13 cellular contexts compared by ENCODE assay signal in the genomic region with DNA sequence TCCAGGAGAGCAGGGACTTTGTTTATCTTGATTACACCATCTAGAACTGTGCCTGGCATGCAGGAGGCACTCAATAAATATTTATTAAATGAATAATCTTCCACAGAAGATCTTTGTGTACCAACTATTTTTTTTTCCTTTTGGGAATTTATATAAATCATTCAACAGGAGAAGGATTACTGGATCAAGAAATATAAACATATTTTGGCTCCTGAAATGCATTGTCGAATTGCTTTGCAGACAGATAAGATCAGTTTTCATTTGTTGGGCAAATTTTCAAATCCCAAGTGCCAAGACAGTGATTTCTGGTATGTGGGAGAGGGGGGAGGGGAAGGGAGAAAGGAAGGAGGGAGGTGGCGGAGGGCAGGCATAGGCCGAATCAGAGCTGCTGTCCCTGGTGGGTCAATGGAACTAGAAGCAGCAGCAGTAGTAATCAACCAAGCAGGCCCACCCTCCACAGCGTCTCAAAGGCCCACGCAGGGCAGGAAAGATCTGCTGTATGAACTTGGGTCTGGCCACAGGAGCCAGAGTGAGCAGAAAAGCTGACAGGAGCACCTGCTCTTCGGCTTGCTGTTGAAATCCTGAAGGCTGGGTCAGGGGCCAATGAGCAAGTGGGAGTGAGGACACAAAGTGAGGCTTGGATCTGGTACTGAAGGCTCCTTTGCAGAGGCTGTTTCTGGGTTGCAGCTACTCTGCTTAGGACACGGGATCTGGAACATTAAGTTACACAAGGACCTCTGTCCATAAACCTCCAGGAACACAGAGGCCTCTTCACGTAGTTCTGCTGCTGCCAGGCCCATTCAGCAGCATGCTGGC. TPM values are rescaled to one million over a fixed set of nuclear protein-coding genes. Genes with fewer than 3 reads are reported as not detected.
A peak's percentile ranks its signal among the peaks of the same experiment; 100 is the strongest.
DNase-seq lines count a peak whose midpoint lies in the region; FAIRE-seq and TF ChIP-seq lines count a peak whose summit lies in the region.
"Had no signal": no experiment of that assay in that cellular context is flagged by ENCODE, and none has a peak within 500 bp of the region (broad histone marks: within the 10 kb centered on the region; RNA-seq: fewer than 3 reads in every experiment).

No MANE protein-coding gene starts in this region.

- POLR2A ChIA-PET in CD8-positive, alpha-beta memory T cell (lab: Charles Lee), result no interaction called here

- TF ChIP-seq CTCF in C4-2B (conservative IDR thresholded peaks at IDR 0.05), result no peak

- H3K4me1 Mint-ChIP-seq in CD8-positive, alpha-beta memory T cell, result peaks cover 0 to 3% (median 2%) of the 10 kb centered on the region in 3 donors

- H3K4me3 ChIP-seq in rectal smooth muscle tissue (ENCODE audit: low read length), result no peak overlapping the region
- H3K4me3 ChIP-seq in CD8-positive, alpha-beta memory T cell (ENCODE audit: low read length), result no peak overlapping the region

- H3K9me3 Mint-ChIP-seq in CD8-positive, alpha-beta memory T cell, result no peaks in the 10 kb centered on the region
- H3K9me3 Mint-ChIP-seq: activated CD4-positive, alpha-beta memory T cell treated with anti-CD3 and anti-CD28 coated beads, Interleukin-2, amount 10 ng/mL, durations not matched to agents 7 days and 5 days had no signal

- CTCF ChIA-PET in CD8-positive, alpha-beta memory T cell (lab: Charles Lee), result no interaction called here

- peak overlapping the region; percentile 87 for H3K27ac ChIP-seq in C4-2B
- peak overlapping the region; percentile 15 for H3K27ac ChIP-seq in angular gyrus (ENCODE audit: low read depth, low read length)
- H3K27ac ChIP-seq in rectal smooth muscle tissue (ENCODE audit: low read depth, low read length), result peak overlapping the region; percentile 70
- H3K27ac ChIP-seq in CD8-positive, alpha-beta memory T cell (ENCODE audit: low read depth, low read length), result no peak overlapping the region
- H3K27ac ChIP-seq: KMS-11 had no signal

- no peaks in the 10 kb centered on the region for H3K9me3 ChIP-seq in CD8-positive, alpha-beta memory T cell (ENCODE audit: low read length)

- no peaks in the 10 kb centered on the region for H3K27me3 Mint-ChIP-seq in CD8-positive, alpha-beta memory T cell

- no peak overlapping the region for H3K27ac Mint-ChIP-seq in CD8-positive, alpha-beta memory T cell
- H3K27ac Mint-ChIP-seq: activated CD4-positive, alpha-beta memory T cell treated with anti-CD3 and anti-CD28 coated beads, Interleukin-2, amount 10 ng/mL, durations not matched to agents 7 days and 5 days had no signal

- no peak for FAIRE-seq in HTR-8/SVneo (lab: Jason Lieb, UNC)

- no peaks in the 10 kb centered on the region for H3K36me3 Mint-ChIP-seq in CD8-positive, alpha-beta memory T cell

- H3K4me3 Mint-ChIP-seq in CD8-positive, alpha-beta memory T cell, result no peak overlapping the region
- H3K4me3 Mint-ChIP-seq: activated CD4-positive, alpha-beta memory T cell treated with anti-CD3 and anti-CD28 coated beads, Interleukin-2, amount 10 ng/mL, durations not matched to agents 7 days and 5 days had no signal

- H3K27me3 ChIP-seq in rectal smooth muscle tissue (ENCODE audit: control insufficient read depth, insufficient read depth, low read length), result no peaks in the 10 kb centered on the region
- H3K27me3 ChIP-seq in CD8-positive, alpha-beta memory T cell (ENCODE audit: insufficient read depth, low read length, poor library complexity, severe bottlenecking), result no peaks in the 10 kb centered on the region

- H3K4me1 ChIP-seq in rectal smooth muscle tissue (ENCODE audit: control insufficient read depth, insufficient read depth, low read length), result peaks cover 4% of the 10 kb centered on the region
- H3K4me1 ChIP-seq in CD8-positive, alpha-beta memory T cell (ENCODE audit: insufficient read depth, low read length), result peaks cover 6% of the 10 kb centered on the region

- DNase-seq in iPS-NIHi11 (ENCODE audit: low spot score) (peak; percentile 50), DMS 273 treated with DMSO at 0.1 percent for 48 hours (lab: John Stamatoyannopoulos, UW) (no peak), NOMO-1 (lab: John Stamatoyannopoulos, UW; ENCODE audit: unreplicated experiment in 2 of 2) (no peak), HTR-8/SVneo (ENCODE audit: insufficient read length, low spot score) (no peak)
- no peak for DNase-seq in CD8-positive, alpha-beta memory T cell
- DNase-seq: activated CD4-positive, alpha-beta memory T cell treated with anti-CD3 and anti-CD28 coated beads, Interleukin-2, amount 10 ng/mL, durations not matched to agents 7 days and 5 days; activated naive CD4-positive, alpha-beta T cell treated with anti-CD3 and anti-CD28 coated beads, Interleukin-2, amount 50 U/mL, for 16 hours; effector CD8-positive, alpha-beta T cell; NCI-H446 had no signal

- H3K9ac ChIP-seq in rectal smooth muscle tissue (ENCODE audit: low read length), result no peak overlapping the region
- H3K9ac ChIP-seq: KMS-11 had no signal

- no peaks in the 10 kb centered on the region for H3K36me3 ChIP-seq in rectal smooth muscle tissue (ENCODE audit: control insufficient read depth, insufficient read depth, low read length)
- no peaks in the 10 kb centered on the region for H3K36me3 ChIP-seq in CD8-positive, alpha-beta memory T cell (ENCODE audit: insufficient read depth, low read length)

RNA-seq across cellular contexts. Expression of gene TRAF1, which starts 15.8 kb away (rescaled TPM):
- 100 to 1,000 TPM; 316 to 322 TPM for total RNA-seq in CD8-positive, alpha-beta memory T cell
- polyA plus RNA-seq in CD8-positive, alpha-beta memory T cell, result 12.1 TPM
